Comparison of ENCODE assay signal across 8 cellular contexts in genomic region chr1:82979593-82980230, GRCh38.
DNase-seq lines count a peak whose midpoint lies in the region; ATAC-seq lines count a peak whose summit lies in the region.

No MANE protein-coding gene starts in this region.

- ATAC-seq in GM19463 (IDR thresholded peaks at IDR 0.05; ENCODE audit: unreplicated experiment) (peak; percentile 99), HG03108 (IDR thresholded peaks at IDR 0.05; ENCODE audit: unreplicated experiment) (peak; percentile 95)

- DNase-seq in DMS53 treated with DMSO at 0.1 percent for 48 hours (lab: John Stamatoyannopoulos, UW; ENCODE audit: unreplicated experiment) (peak; percentile 53), NCI-H345 treated with DMSO at 0.1 percent for 48 hours (lab: John Stamatoyannopoulos, UW; ENCODE audit: unreplicated experiment) (peak; percentile 81), DMS114 treated with DMSO at 0.1 percent for 48 hours (lab: John Stamatoyannopoulos, UW; ENCODE audit: unreplicated experiment) (no peak), SW 1271 (lab: John Stamatoyannopoulos, UW) (no peak), amniotic stem cell (lab: John Stamatoyannopoulos, UW) (no peak), inferior parietal cortex (ENCODE audit: extremely low spot score) (no peak)

Comparison
In these comparisons a context has a peak if more than half of its experiments do, and no peak if none do; other contexts are left out.
1. DNase-seq: peak in DMS53 treated with DMSO at 0.1 percent for 48 hours (single experiment) and NCI-H345 treated with DMSO at 0.1 percent for 48 hours (single experiment); none in DMS114 treated with DMSO at 0.1 percent for 48 hours (single experiment), SW 1271 (0 of 2), amniotic stem cell (single experiment) and inferior parietal cortex (single experiment).